8 cellular contexts compared by ENCODE assay signal in genomic region chr10:110919349-110919931, GRCh38. TPM values are rescaled to one million over a fixed set of nuclear protein-coding genes. Genes with fewer than 3 reads are reported as not detected.
DNase-seq lines count a peak whose midpoint lies in the region; ATAC-seq and TF ChIP-seq lines count a peak whose summit lies in the region.

Gene SHOC2, plus strand, starts transcription at chr10:110919604. Its CDS starts 44,755 bp downstream, at chr10:110964359.

- no peaks in the 10 kb centered on the region for H3K27me3 Mint-ChIP-seq in CD4-positive, alpha-beta T cell

- intact Hi-C loops in CD4-positive, alpha-beta T cell (cut with DNase I, micrococcal nuclease) = loop anchor here (1.0 to 10.0 kb wide), 7 partner anchors 47 to 1525 kb away; partner anchors contain the start of genes DUSP5 (in 1 of the 2), PDCD4 (in 1 of the 2), SMNDC1 (in 1 of the 2) and VTI1A (in 1 of the 2)

- H3K36me3 Mint-ChIP-seq in CD4-positive, alpha-beta T cell (ENCODE audit: low read depth) = peaks cover 41% of the 10 kb centered on the region

- H3K27ac ChIP-seq in CD4-positive, alpha-beta T cell (ENCODE audit: low read depth, low read length) = peak within 1 kb of the TSS; percentile 98
- H3K27ac ChIP-seq in coronary artery = peak within 1 kb of the TSS; percentile 98
- H3K27ac ChIP-seq in lung (ENCODE audit: low read depth in 1 of 2, low read length in 1 of 2) = peak within 1 kb of the TSS; percentile 99 to 100

- H3K4me3 ChIP-seq in coronary artery (peak within 1 kb of the TSS; percentile 86), lung (peak within 1 kb of the TSS; percentile 75)

- ATAC-seq in CD4-positive, alpha-beta T cell (ENCODE audit: poor library complexity) = peak; percentile 94
- ATAC-seq in GM19452 (IDR thresholded peaks at IDR 0.05; ENCODE audit: unreplicated experiment) (peak; percentile 6), lung (ENCODE audit: insufficient read depth, low FRiP score) (peak; percentile 27)

- peak; percentile 27 for TF ChIP-seq CTCF in CD4-positive, alpha-beta T cell (IDR thresholded peaks at IDR 0.05)
- TF ChIP-seq CTCF in coronary artery (IDR thresholded peaks at IDR 0.05) (no peak), lung (IDR thresholded peaks at IDR 0.05; ENCODE audit: control extremely low read depth, extremely low read depth) (no peak)

- no peaks in the 10 kb centered on the region for H3K27me3 ChIP-seq in CD4-positive, alpha-beta T cell (ENCODE audit: control insufficient read depth, insufficient read depth, low read length)
- no peaks in the 10 kb centered on the region for H3K27me3 ChIP-seq in lung (ENCODE audit: control insufficient read depth, insufficient read depth)

- peak within 1 kb of the TSS; percentile 99 for H3K4me3 Mint-ChIP-seq in CD4-positive, alpha-beta T cell

- CTCF ChIA-PET in CD4-positive, alpha-beta T cell (lab: Charles Lee) = interaction anchor here (1.1 to 2.3 kb wide), 3 partner anchors 8 to 247 kb away, joined by 3 to 6 read pairs (median 5); no protein-coding TSS in a partner anchor

- no peaks in the 10 kb centered on the region for H3K9me3 ChIP-seq in CD4-positive, alpha-beta T cell (ENCODE audit: control insufficient read depth, low read length)
- no peaks in the 10 kb centered on the region for H3K9me3 ChIP-seq in lung (ENCODE audit: control insufficient read depth in 2 of 2, insufficient read depth in 1 of 2, low read length in 1 of 2)

- POLR2A ChIA-PET in CD4-positive, alpha-beta T cell (lab: Charles Lee) = interaction anchor here (0.6 to 4.1 kb wide), 29 partner anchors 9 to 1528 kb away, joined by 3 to 19 read pairs (median 5); partner anchors contain the start of genes GPAM, PDCD4, VTI1A and ZDHHC6

- H3K36me3 ChIP-seq in lung (ENCODE audit: control insufficient read depth in 2 of 2, insufficient read depth in 2 of 2, low read length in 2 of 2) = no peaks in the 10 kb centered on the region

- 0% methylated on average over 24 to 61 of the region's 61 CpGs for WGBS in lung, 2 donors

- H3K4me1 ChIP-seq in lung (ENCODE audit: control insufficient read depth in 2 of 2, insufficient read depth in 2 of 2, low read length in 2 of 2) = peaks cover 0 to 10% of the 10 kb centered on the region in 2 donors

- DNase-seq in CD4-positive, alpha-beta T cell = peak; percentile 93 to 99 (median 96)
- DNase-seq in HT1080 (ENCODE audit: low read depth) (no peak), coronary artery (ENCODE audit: low spot score) (peak; percentile 100), lung (ENCODE audit: low spot score) (peak; percentile 99), superior temporal gyrus (ENCODE audit: extremely low spot score) (no peak)
- DNase-seq in activated CD4-positive, CD25-positive, alpha-beta regulatory T cell treated with anti-CD3 and anti-CD28 coated beads, Interleukin-2, amount 50 U/mL, for 72 hours = peak; percentile 94
- peak; percentile 96 for DNase-seq in stimulated activated CD8-positive, alpha-beta memory T cell treated with anti-CD3 and anti-CD28 coated beads, Interleukin-12 subunit alpha, Interleukin-12 subunit beta, amount 100 ng/mL, for 24 hours (ENCODE audit: extremely low read depth)

- H3K4me1 Mint-ChIP-seq in CD4-positive, alpha-beta T cell (ENCODE audit: low read depth) = peaks cover 68% of the 10 kb centered on the region

- H3K9me3 Mint-ChIP-seq in CD4-positive, alpha-beta T cell = no peaks in the 10 kb centered on the region

- peak within 1 kb of the TSS; percentile 99 for H3K27ac Mint-ChIP-seq in CD4-positive, alpha-beta T cell

RNA-seq across cellular contexts. Expression of gene SHOC2, which starts in this region (rescaled TPM):
- 10 to 100 TPM; 65.9 to 66.9 TPM for total RNA-seq in CD4-positive, alpha-beta T cell
- 17.2 and 24.7 TPM in 2 replicates for total RNA-seq in HT1080 (2014; rRNA removed; shearing (Covaris generic))
- 26.5 and 28.0 TPM in 2 replicates for polyA plus RNA-seq in HT1080 (2015; cell fraction: cytosol; rRNA removed)
- polyA plus RNA-seq in HT1080 (2015; cell fraction: nucleus; rRNA removed) = 16.5 and 19.8 TPM in 2 replicates
- 10 to 100 TPM; 47.2 to 74.9 TPM for total RNA-seq in lung
- polyA plus RNA-seq in lung = 10 to 100 TPM; 17.3 to 23.5 TPM

Comparison
In these comparisons a context has a peak if more than half of its experiments do, and no peak if none do; other contexts are left out.
1. ATAC-seq: peak in every context shown above with its lines; median percentile 94 in CD4-positive, alpha-beta T cell; 27 in lung; 6 in GM19452.
2. DNase-seq: peak in CD4-positive, alpha-beta T cell (10 of 10), activated CD4-positive, CD25-positive, alpha-beta regulatory T cell treated with anti-CD3 and anti-CD28 coated beads, Interleukin-2, amount 50 U/mL, for 72 hours (single experiment), coronary artery (single experiment), lung (single experiment) and stimulated activated CD8-positive, alpha-beta memory T cell treated with anti-CD3 and anti-CD28 coated beads, Interleukin-12 subunit alpha, Interleukin-12 subunit beta, amount 100 ng/mL, for 24 hours (single experiment); none in HT1080 (single experiment) and superior temporal gyrus (single experiment).
3. Peak in every context shown above with its lines, with median percentiles within 50 percentile points of each other: H3K27ac ChIP-seq.